Comparison of ENCODE assay signal across 11 cellular contexts in the genomic region with DNA sequence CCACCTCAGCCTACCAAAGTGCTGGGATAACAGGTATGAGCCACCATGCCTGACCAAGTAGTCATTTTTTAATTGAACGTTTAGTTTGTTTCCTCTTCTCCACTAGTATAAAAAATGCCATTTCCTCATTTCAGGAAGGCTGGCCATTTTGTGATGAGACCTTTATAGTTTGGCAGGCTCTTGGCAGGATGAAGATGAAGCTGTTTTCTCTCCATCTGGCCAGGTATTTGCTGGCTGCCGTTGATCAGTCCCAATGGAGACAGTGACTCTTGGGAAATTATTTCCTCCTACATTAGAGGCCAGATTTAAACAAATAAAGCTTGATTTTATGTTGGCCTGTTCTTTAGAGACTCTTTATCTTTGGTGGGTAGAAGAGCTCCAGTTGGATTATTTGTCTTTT.
"Had no signal": no experiment of that assay in that cellular context is flagged by ENCODE, and none has a peak within 500 bp of the region (broad histone marks: within the 10 kb centered on the region; RNA-seq: fewer than 3 reads in every experiment).

No MANE protein-coding gene starts in this region.

- H3K36me3 Mint-ChIP-seq: activated naive CD4-positive, alpha-beta T cell treated with anti-CD3 and anti-CD28 coated beads, Interleukin-2, amount 50 U/mL, for 72 hours had no signal

- DNase-seq: activated CD4-positive, alpha-beta T cell treated with anti-CD3 and anti-CD28 coated beads for 1 hour; activated effector memory CD4-positive, alpha-beta T cell treated with anti-CD3 and anti-CD28 coated beads, Interleukin-2, amount 50 U/mL, for 16 hours; left ventricle myocardium superior; ovary; stimulated activated CD4-positive, alpha-beta T cell treated with anti-CD3 and anti-CD28 coated beads, Interleukin-4, amount 100 ng/mL, for 1 hour; stimulated activated CD8-positive, alpha-beta memory T cell treated with anti-CD3 and anti-CD28 coated beads, Interleukin-4, amount 100 ng/mL, for 48 hours; T1000 had no signal

- H3K27ac ChIP-seq: gastroesophageal sphincter, ovary, vagina had no signal

- H3K36me3 ChIP-seq: gastroesophageal sphincter, ovary, tibial nerve, vagina had no signal

- H3K9me3 Mint-ChIP-seq: activated naive CD4-positive, alpha-beta T cell treated with anti-CD3 and anti-CD28 coated beads, Interleukin-2, amount 50 U/mL, for 72 hours had no signal

- ATAC-seq: gastroesophageal sphincter, left ventricle myocardium superior had no signal

- H3K4me3 ChIP-seq: gastroesophageal sphincter, ovary, tibial nerve, vagina had no signal

- H3K27me3 ChIP-seq: gastroesophageal sphincter, ovary, tibial nerve, vagina had no signal

- H3K9me3 ChIP-seq: gastroesophageal sphincter, ovary, tibial nerve, vagina had no signal
